1 cellular context compared by ENCODE assay signal in the genomic region with DNA sequence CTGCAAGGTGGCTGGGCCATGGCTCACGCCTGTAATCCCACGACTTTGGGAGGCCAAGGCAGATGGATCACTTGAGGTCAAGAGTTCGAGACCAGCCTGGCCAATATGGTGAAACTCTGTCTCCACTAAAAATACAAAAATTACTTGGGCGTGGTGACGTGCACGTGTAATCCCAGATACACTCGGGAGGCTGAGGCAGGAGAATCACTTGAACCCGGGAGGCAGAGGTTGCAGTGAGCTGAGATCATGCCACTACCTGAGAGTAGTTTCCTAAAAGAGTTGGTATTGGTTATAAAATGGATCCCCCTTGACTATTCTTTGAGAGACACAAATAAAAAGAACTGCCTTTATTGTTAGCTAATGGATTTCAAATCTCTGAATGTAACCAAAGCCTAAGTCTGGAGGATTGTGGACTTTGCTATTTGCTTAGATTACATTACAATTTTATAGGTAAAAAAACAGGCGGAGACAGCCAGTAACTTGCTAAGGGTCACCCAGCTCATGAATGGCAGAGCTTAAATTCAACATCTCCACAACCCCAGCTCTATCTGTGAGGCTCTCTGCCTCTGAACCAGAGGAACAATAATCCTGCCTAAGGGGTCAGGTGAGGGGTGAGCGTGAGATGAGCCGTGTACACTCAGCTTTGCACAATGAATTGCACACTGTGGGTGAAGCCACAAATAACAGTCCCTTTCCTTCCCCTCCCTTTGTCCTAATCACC.
TF ChIP-seq lines count a peak whose summit lies in the region.

No MANE protein-coding gene starts in this region.

TF ChIP-seq in HepG2, 621 proteins besides CTCF, POLR2A, EP300 and RAD21 (continued from another document):
- TF ChIP-seq, protein P1, sequence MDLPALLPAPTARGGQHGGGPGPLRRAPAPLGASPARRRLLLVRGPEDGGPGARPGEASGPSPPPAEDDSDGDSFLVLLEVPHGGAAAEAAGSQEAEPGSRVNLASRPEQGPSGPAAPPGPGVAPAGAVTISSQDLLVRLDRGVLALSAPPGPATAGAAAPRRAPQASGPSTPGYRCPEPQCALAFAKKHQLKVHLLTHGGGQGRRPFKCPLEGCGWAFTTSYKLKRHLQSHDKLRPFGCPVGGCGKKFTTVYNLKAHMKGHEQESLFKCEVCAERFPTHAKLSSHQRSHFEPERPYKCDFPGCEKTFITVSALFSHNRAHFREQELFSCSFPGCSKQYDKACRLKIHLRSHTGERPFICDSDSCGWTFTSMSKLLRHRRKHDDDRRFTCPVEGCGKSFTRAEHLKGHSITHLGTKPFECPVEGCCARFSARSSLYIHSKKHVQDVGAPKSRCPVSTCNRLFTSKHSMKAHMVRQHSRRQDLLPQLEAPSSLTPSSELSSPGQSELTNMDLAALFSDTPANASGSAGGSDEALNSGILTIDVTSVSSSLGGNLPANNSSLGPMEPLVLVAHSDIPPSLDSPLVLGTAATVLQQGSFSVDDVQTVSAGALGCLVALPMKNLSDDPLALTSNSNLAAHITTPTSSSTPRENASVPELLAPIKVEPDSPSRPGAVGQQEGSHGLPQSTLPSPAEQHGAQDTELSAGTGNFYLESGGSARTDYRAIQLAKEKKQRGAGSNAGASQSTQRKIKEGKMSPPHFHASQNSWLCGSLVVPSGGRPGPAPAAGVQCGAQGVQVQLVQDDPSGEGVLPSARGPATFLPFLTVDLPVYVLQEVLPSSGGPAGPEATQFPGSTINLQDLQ (CRISPR knock-in tag; IDR thresholded peaks at IDR 0.05), result 0 out of 2 replicates have a peak, but pooled peaks have one; percentile 29
- TF ChIP-seq, protein P2, sequence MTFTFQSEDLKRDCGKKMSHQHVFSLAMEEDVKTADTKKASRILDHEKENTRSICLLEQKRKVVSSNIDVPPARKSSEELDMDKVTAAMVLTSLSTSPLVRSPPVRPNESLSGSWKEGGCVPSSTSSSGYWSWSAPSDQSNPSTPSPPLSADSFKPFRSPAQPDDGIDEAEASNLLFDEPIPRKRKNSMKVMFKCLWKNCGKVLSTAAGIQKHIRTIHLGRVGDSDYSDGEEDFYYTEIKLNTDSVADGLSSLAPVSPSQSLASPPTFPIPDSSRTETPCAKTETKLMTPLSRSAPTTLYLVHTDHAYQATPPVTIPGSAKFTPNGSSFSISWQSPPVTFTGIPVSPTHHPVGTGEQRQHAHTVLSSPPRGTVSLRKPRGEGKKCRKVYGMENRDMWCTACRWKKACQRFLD (CRISPR knock-in tag; IDR thresholded peaks at IDR 0.05; ENCODE audit: borderline replicate concordance), result no peak
- peak; percentile 54 for TF ChIP-seq FOXA3 (CRISPR knock-in tag; IDR thresholded peaks at IDR 0.05)
- TF ChIP-seq, protein P3, sequence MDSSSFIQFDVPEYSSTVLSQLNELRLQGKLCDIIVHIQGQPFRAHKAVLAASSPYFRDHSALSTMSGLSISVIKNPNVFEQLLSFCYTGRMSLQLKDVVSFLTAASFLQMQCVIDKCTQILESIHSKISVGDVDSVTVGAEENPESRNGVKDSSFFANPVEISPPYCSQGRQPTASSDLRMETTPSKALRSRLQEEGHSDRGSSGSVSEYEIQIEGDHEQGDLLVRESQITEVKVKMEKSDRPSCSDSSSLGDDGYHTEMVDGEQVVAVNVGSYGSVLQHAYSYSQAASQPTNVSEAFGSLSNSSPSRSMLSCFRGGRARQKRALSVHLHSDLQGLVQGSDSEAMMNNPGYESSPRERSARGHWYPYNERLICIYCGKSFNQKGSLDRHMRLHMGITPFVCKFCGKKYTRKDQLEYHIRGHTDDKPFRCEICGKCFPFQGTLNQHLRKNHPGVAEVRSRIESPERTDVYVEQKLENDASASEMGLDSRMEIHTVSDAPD (CRISPR knock-in tag; IDR thresholded peaks at IDR 0.05), result 0 out of 2 replicates have a peak, but pooled peaks have one; percentile 46
- TF ChIP-seq IRX3 (CRISPR knock-in tag; IDR thresholded peaks at IDR 0.05; ENCODE audit: borderline replicate concordance, low read depth), result no peak
- peak; percentile 51 for TF ChIP-seq SAP130 (CRISPR knock-in tag; IDR thresholded peaks at IDR 0.05; ENCODE audit: low read depth)
- TF ChIP-seq MATR3 (CRISPR knock-in tag; IDR thresholded peaks at IDR 0.05), result no peak
- 0 out of 2 replicates have a peak, but pooled peaks have one; percentile 29 for TF ChIP-seq ZNF501 (CRISPR knock-in tag; IDR thresholded peaks at IDR 0.05)
- TF ChIP-seq, protein P4, sequence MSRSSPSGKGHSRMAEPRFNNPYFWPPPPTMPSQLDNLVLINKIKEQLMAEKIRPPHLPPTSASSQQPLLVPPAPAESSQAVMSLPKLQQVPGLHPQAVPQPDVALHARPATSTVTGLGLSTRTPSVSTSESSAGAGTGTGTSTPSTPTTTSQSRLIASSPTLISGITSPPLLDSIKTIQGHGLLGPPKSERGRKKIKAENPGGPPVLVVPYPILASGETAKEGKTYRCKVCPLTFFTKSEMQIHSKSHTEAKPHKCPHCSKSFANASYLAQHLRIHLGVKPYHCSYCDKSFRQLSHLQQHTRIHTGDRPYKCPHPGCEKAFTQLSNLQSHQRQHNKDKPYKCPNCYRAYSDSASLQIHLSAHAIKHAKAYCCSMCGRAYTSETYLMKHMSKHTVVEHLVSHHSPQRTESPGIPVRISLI (CRISPR knock-in tag; IDR thresholded peaks at IDR 0.05; ENCODE audit: borderline replicate concordance), result peak; percentile 80; the same call in 1 of the 2 replicates
- peak; percentile 37 for TF ChIP-seq GFI1 (CRISPR knock-in tag; IDR thresholded peaks at IDR 0.05; ENCODE audit: borderline replicate concordance)
- TF ChIP-seq PPARG (CRISPR knock-in tag; conservative IDR thresholded peaks at IDR 0.05), result peak; percentile 44; the same call in 1 of the 2 replicates
- TF ChIP-seq RBFOX2 (IDR thresholded peaks at IDR 0.05; ENCODE audit: low read depth, low read length), result 0 out of 2 replicates have a peak, but pooled peaks have one; percentile 17
- peak; percentile 69 for TF ChIP-seq ASH2L (IDR thresholded peaks at IDR 0.05; ENCODE audit: insufficient read length, low read depth, low read length)
- TF ChIP-seq SKI (IDR thresholded peaks at IDR 0.05; ENCODE audit: partially characterized antibody), result peak; percentile 45
- 0 out of 2 replicates have a peak, but pooled peaks have one; percentile 47 for TF ChIP-seq ZNF232 (CRISPR knock-in tag; IDR thresholded peaks at IDR 0.05; ENCODE audit: borderline replicate concordance)
- TF ChIP-seq HDAC6 (IDR thresholded peaks at IDR 0.05; ENCODE audit: low read depth, low read length), result no peak
- peak; percentile 57 for TF ChIP-seq SALL1 (CRISPR knock-in tag; IDR thresholded peaks at IDR 0.05)
- TF ChIP-seq, protein P5, sequence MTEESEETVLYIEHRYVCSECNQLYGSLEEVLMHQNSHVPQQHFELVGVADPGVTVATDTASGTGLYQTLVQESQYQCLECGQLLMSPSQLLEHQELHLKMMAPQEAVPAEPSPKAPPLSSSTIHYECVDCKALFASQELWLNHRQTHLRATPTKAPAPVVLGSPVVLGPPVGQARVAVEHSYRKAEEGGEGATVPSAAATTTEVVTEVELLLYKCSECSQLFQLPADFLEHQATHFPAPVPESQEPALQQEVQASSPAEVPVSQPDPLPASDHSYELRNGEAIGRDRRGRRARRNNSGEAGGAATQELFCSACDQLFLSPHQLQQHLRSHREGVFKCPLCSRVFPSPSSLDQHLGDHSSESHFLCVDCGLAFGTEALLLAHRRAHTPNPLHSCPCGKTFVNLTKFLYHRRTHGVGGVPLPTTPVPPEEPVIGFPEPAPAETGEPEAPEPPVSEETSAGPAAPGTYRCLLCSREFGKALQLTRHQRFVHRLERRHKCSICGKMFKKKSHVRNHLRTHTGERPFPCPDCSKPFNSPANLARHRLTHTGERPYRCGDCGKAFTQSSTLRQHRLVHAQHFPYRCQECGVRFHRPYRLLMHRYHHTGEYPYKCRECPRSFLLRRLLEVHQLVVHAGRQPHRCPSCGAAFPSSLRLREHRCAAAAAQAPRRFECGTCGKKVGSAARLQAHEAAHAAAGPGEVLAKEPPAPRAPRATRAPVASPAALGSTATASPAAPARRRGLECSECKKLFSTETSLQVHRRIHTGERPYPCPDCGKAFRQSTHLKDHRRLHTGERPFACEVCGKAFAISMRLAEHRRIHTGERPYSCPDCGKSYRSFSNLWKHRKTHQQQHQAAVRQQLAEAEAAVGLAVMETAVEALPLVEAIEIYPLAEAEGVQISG (CRISPR knock-in tag; IDR thresholded peaks at IDR 0.05), result 0 out of 2 replicates have a peak, but pooled peaks have one; percentile 28
- 0 out of 2 replicates have a peak, but pooled peaks have one; percentile 2 for TF ChIP-seq KMT2A (CRISPR knock-in tag; IDR thresholded peaks at IDR 0.05)
TF ChIP-seq in HepG2: peak in this region for 50.
